In genomic region chr22:27791494-27792241, GRCh38 we compare ENCODE assay signal across 2 cellular contexts.
TF ChIP-seq lines count a peak whose summit lies in the region.

No MANE protein-coding gene starts in this region.

TF ChIP-seq in SK-N-SH treated with all-trans-retinoic acid at 6 μM for 48 hours, 23 proteins besides CTCF, POLR2A, EP300 and RAD21:
- TF ChIP-seq ISL1 (CRISPR knock-in tag; IDR thresholded peaks at IDR 0.05) (peak; percentile 71), SNAI2 (CRISPR knock-in tag; IDR thresholded peaks at IDR 0.05) (no peak), ZNF8 (CRISPR knock-in tag; IDR thresholded peaks at IDR 0.05) (no peak), PPARA (CRISPR knock-in tag; IDR thresholded peaks at IDR 0.05; ENCODE audit: borderline replicate concordance) (no peak), ZNF565 (CRISPR knock-in tag; conservative IDR thresholded peaks at IDR 0.05; ENCODE audit: low read depth) (no peak), POU6F1 (CRISPR knock-in tag; IDR thresholded peaks at IDR 0.05; ENCODE audit: borderline replicate concordance, low read depth) (no peak), ESRRG (CRISPR knock-in tag; IDR thresholded peaks at IDR 0.05) (no peak), BACH2 (CRISPR knock-in tag; IDR thresholded peaks at IDR 0.05; ENCODE audit: borderline replicate concordance) (no peak), CREB5 (CRISPR knock-in tag; IDR thresholded peaks at IDR 0.05; ENCODE audit: low read depth) (no peak)

TF ChIP-seq in SK-N-SH, 30 proteins besides CTCF, POLR2A, EP300 and RAD21:
- TF ChIP-seq USF2 (IDR thresholded peaks at IDR 0.05; ENCODE audit: borderline replicate concordance, low read depth, low read length) (no peak), RFX5 (IDR thresholded peaks at IDR 0.05; ENCODE audit: low read length) (no peak), EZH2phosphoT487 (IDR thresholded peaks at IDR 0.05; ENCODE audit: borderline replicate concordance, low read depth) (no peak), PBX3 (IDR thresholded peaks at IDR 0.05) (no peak), CHD2 (IDR thresholded peaks at IDR 0.05; ENCODE audit: low read length, partially characterized antibody) (no peak), JUND (IDR thresholded peaks at IDR 0.05) (no peak), MAX (IDR thresholded peaks at IDR 0.05; ENCODE audit: low read depth) (no peak), ZBTB33 (IDR thresholded peaks at IDR 0.05; ENCODE audit: borderline replicate concordance, low read depth) (no peak), MXI1 (IDR thresholded peaks at IDR 0.05; ENCODE audit: low read depth, low read length) (no peak), ELF1 (IDR thresholded peaks at IDR 0.05) (no peak), RXRA (IDR thresholded peaks at IDR 0.05; ENCODE audit: borderline replicate concordance, low read depth) (no peak), USF1 (IDR thresholded peaks at IDR 0.05; ENCODE audit: borderline replicate concordance, low read depth) (no peak), FOSL2 (IDR thresholded peaks at IDR 0.05; ENCODE audit: borderline replicate concordance, low read depth) (no peak), SIN3A (IDR thresholded peaks at IDR 0.05; ENCODE audit: borderline replicate concordance, low read depth, low read length) (no peak), POLR2AphosphoS5 (IDR thresholded peaks at IDR 0.05; ENCODE audit: low read depth, low read length) (no peak), FOXJ3 (CRISPR knock-in tag; IDR thresholded peaks at IDR 0.05) (no peak)
